ENCODE assay signal across 8 cellular contexts in genomic region chr12:110501378-110501721, GRCh38. TPM values are rescaled to one million over a fixed set of nuclear protein-coding genes. Genes with fewer than 3 reads are reported as not detected.
DNase-seq lines count a peak whose midpoint lies in the region; ATAC-seq lines count a peak whose summit lies in the region.

No MANE protein-coding gene starts in this region.

- ATAC-seq in GM21825 (IDR thresholded peaks at IDR 0.05; ENCODE audit: unreplicated experiment) (peak; percentile 6), T-helper 17 cell (peak; percentile 4)
- peak; percentile 3 for ATAC-seq in naive thymus-derived CD4-positive, alpha-beta T cell

- intact Hi-C loops in naive thymus-derived CD4-positive, alpha-beta T cell (cut with micrococcal nuclease): loop anchor here in 1 of 2 donors (1.0 to 5.0 kb wide), 4 partner anchors 99 to 1096 kb away; partner anchors contain the start of genes ANKRD13A, ATXN2 and GIT2

- H3K4me3 ChIP-seq in naive thymus-derived CD4-positive, alpha-beta T cell (ENCODE audit: low read length): peak overlapping the region; percentile 86

- in situ Hi-C loops in G401 (cut with HindIII; ENCODE audit: low sequenced_read_pairs): loop anchor here (5.0 kb wide), 1 partner anchor 34 kb away; the partner anchor contains the start of genes FAM216A and GPN3

- POLR2A ChIA-PET in naive thymus-derived CD4-positive, alpha-beta T cell (lab: Charles Lee): interaction anchor here (0.6 to 3.4 kb wide), 9 partner anchors 10 to 241 kb away, joined by 3 to 52 read pairs (median 4); partner anchors contain the start of genes ARPC3, FAM216A and GPN3

- H3K27me3 ChIP-seq in naive thymus-derived CD4-positive, alpha-beta T cell (ENCODE audit: control insufficient read depth in 2 of 2, insufficient read depth in 2 of 2, low read length in 2 of 2): no peaks in the 10 kb centered on the region

- DNase-seq in G401 (ENCODE audit: low spot score): peak; percentile 55
- peak; percentile 77 for DNase-seq in MV-4-11 (lab: John Stamatoyannopoulos, UW)
- DNase-seq in T-helper 17 cell: no peak
- DNase-seq in epithelial cell of prostate (ENCODE audit: low read depth, low spot score): peak; percentile 34
- no peak for DNase-seq in naive thymus-derived CD4-positive, alpha-beta T cell
- DNase-seq in T1000 (lab: John Stamatoyannopoulos, UW): no peak
- no peak for DNase-seq in activated gamma-delta T cell treated with Interleukin-2 at 50 U/mL for 16 hours

- peaks cover 0 to 4% (median under 1%) of the 10 kb centered on the region in 3 experiments for H3K36me3 ChIP-seq in naive thymus-derived CD4-positive, alpha-beta T cell (ENCODE audit: control insufficient read depth in 2 of 3, insufficient read depth in 3 of 3, low read length in 3 of 3)

- H3K4me1 Mint-ChIP-seq in T-helper 17 cell: peaks cover 29% of the 10 kb centered on the region
- peaks cover 22 to 52% (median 39%) of the 10 kb centered on the region in 7 donors for H3K4me1 Mint-ChIP-seq in naive thymus-derived CD4-positive, alpha-beta T cell

- peak overlapping the region; percentile 95 for H3K27ac ChIP-seq in epithelial cell of prostate
- H3K27ac ChIP-seq in naive thymus-derived CD4-positive, alpha-beta T cell (ENCODE audit: low read depth, low read length): peak overlapping the region; percentile 89

- H3K27me3 Mint-ChIP-seq in T-helper 17 cell: no peaks in the 10 kb centered on the region
- peaks cover 0 to 3% (median 0%) of the 10 kb centered on the region in 5 donors for H3K27me3 Mint-ChIP-seq in naive thymus-derived CD4-positive, alpha-beta T cell

- no peaks in the 10 kb centered on the region for H3K9me3 ChIP-seq in T-helper 17 cell (ENCODE audit: control insufficient read depth, low read length, poor library complexity, severe bottlenecking)
- no peaks in the 10 kb centered on the region for H3K9me3 ChIP-seq in naive thymus-derived CD4-positive, alpha-beta T cell (ENCODE audit: control insufficient read depth in 2 of 3, low read length in 3 of 3)

- H3K36me3 Mint-ChIP-seq in T-helper 17 cell (ENCODE audit: low read depth): peaks cover 4% of the 10 kb centered on the region
- H3K36me3 Mint-ChIP-seq in naive thymus-derived CD4-positive, alpha-beta T cell: peaks cover 0 to 13% (median 0%) of the 10 kb centered on the region in 5 donors

- CTCF ChIA-PET in naive thymus-derived CD4-positive, alpha-beta T cell (lab: Charles Lee): interaction anchor here (0.6 to 4.3 kb wide), 3 partner anchors 18 to 53 kb away, joined by 3 to 20 read pairs (median 8); partner anchors contain the start of genes FAM216A and GPN3

- H3K4me3 Mint-ChIP-seq in T-helper 17 cell: peak overlapping the region; percentile 97
- H3K4me3 Mint-ChIP-seq in naive thymus-derived CD4-positive, alpha-beta T cell: peak overlapping the region; percentile 88 to 100 (median 97)

- peaks cover 20 to 22% of the 10 kb centered on the region in 2 donors for H3K4me1 ChIP-seq in naive thymus-derived CD4-positive, alpha-beta T cell (ENCODE audit: control insufficient read depth in 2 of 2, insufficient read depth in 2 of 2, low read length in 2 of 2)

- peaks cover 0 to 6% (median 0%) of the 10 kb centered on the region in 11 donors for H3K9me3 Mint-ChIP-seq in naive thymus-derived CD4-positive, alpha-beta T cell

- H3K27ac Mint-ChIP-seq in T-helper 17 cell: peak overlapping the region; percentile 92
- peak overlapping the region; percentile 93 to 100 (median 97) for H3K27ac Mint-ChIP-seq in naive thymus-derived CD4-positive, alpha-beta T cell

RNA-seq across cellular contexts. Expression of gene VPS29, which starts 0.6 kb away (rescaled TPM):
- total RNA-seq in G401 (2014; rRNA removed; shearing (Covaris generic)): 35.3 and 45.0 TPM in 2 replicates
- total RNA-seq in T-helper 17 cell: 10 to 100 TPM; 81.0 to 96.3 TPM
- total RNA-seq in naive thymus-derived CD4-positive, alpha-beta T cell: 100 to 1,000 TPM in 3 of 5 experiments, 10 to 100 TPM in 2; 78.5 to 131 (median 115) TPM
- 100 to 1,000 TPM; 134 to 158 TPM for polyA plus RNA-seq in naive thymus-derived CD4-positive, alpha-beta T cell

RNA-seq across cellular contexts. Expression of gene RAD9B, which starts 0.8 kb away (rescaled TPM):
- total RNA-seq in G401 (2014; rRNA removed; shearing (Covaris generic)): 0.41 TPM in 1 of 2 replicates, not detected in the other
- total RNA-seq in T-helper 17 cell: under 1 TPM; 0.37 to 0.62 TPM
- total RNA-seq in naive thymus-derived CD4-positive, alpha-beta T cell: 1 to 10 TPM in 4 of 5 experiments, under 1 TPM in 1; 0.60 to 2.9 (median 1.1) TPM
- polyA plus RNA-seq in naive thymus-derived CD4-positive, alpha-beta T cell: under 1 TPM; 0.53 to 0.98 TPM

RNA-seq across cellular contexts. Expression of gene FAM216A, which starts 32.7 kb away (rescaled TPM):
- 68.9 and 76.3 TPM in 2 replicates for total RNA-seq in G401 (2014; rRNA removed; shearing (Covaris generic))
- 1 to 10 TPM; 3.2 to 3.5 TPM for total RNA-seq in T-helper 17 cell
- total RNA-seq in naive thymus-derived CD4-positive, alpha-beta T cell: 10 to 100 TPM in 4 of 5 experiments, 1 to 10 TPM in 1; 5.3 to 24.1 (median 23.0) TPM
- polyA plus RNA-seq in naive thymus-derived CD4-positive, alpha-beta T cell: 10 to 100 TPM; 10.8 to 14.2 TPM

RNA-seq across cellular contexts. Expression of gene GPN3, which starts 33.3 kb away (rescaled TPM):
- total RNA-seq in G401 (2014; rRNA removed; shearing (Covaris generic)): 33.8 and 59.0 TPM in 2 replicates
- 1 to 10 TPM; 4.4 to 5.2 TPM for total RNA-seq in T-helper 17 cell
- 10 to 100 TPM in 3 of 5 experiments, 1 to 10 TPM in 2; 5.1 to 19.7 (median 14.6) TPM for total RNA-seq in naive thymus-derived CD4-positive, alpha-beta T cell
- polyA plus RNA-seq in naive thymus-derived CD4-positive, alpha-beta T cell: 10 to 100 TPM; 31.2 to 40.4 TPM

RNA-seq across cellular contexts. Expression of gene ARPC3, which starts 51.2 kb away (rescaled TPM):
- 601 and 663 TPM in 2 replicates for total RNA-seq in G401 (2014; rRNA removed; shearing (Covaris generic))
- total RNA-seq in T-helper 17 cell: 100 to 1,000 TPM; 196 to 225 TPM
- 100 to 1,000 TPM; 166 to 381 (median 187) TPM for total RNA-seq in naive thymus-derived CD4-positive, alpha-beta T cell
- polyA plus RNA-seq in naive thymus-derived CD4-positive, alpha-beta T cell: 100 to 1,000 TPM; 559 to 643 TPM

Comparison
In these comparisons a context has a peak if more than half of its experiments do, and no peak if none do; other contexts are left out.
1. DNase-seq: peak in G401 (single experiment), MV-4-11 (single experiment) and epithelial cell of prostate (single experiment); none in T-helper 17 cell (0 of 3), naive thymus-derived CD4-positive, alpha-beta T cell (0 of 9), T1000 (single experiment) and activated gamma-delta T cell treated with Interleukin-2 at 50 U/mL for 16 hours (single experiment).
2. Peak in every context shown above with its lines, with median percentiles within 50 percentile points of each other: ATAC-seq.